Comparison of ENCODE assay signal across 8 cellular contexts in genomic region chr6:69894578-69895347, GRCh38. TPM values are rescaled to one million over a fixed set of nuclear protein-coding genes. Genes with fewer than 3 reads are reported as not detected.
DNase-seq lines count a peak whose midpoint lies in the region; ATAC-seq and TF ChIP-seq lines count a peak whose summit lies in the region.

No MANE protein-coding gene starts in this region.

- TF ChIP-seq CTCF in GM12865 (IDR thresholded peaks at IDR 0.05; ENCODE audit: insufficient read depth, low read depth, low read length, missing control alignments) (no peak), RWPE1 (conservative IDR thresholded peaks at IDR 0.05; ENCODE audit: low read depth) (no peak), kidney epithelial cell (IDR thresholded peaks at IDR 0.05; ENCODE audit: insufficient read depth, low read length, poor library complexity, severe bottlenecking) (no peak), vagina (IDR thresholded peaks at IDR 0.05) (no peak)

- H3K36me3 ChIP-seq in kidney epithelial cell (ENCODE audit: control insufficient read depth, insufficient read depth, low read length) (no peaks in the 10 kb centered on the region), vagina (no peaks in the 10 kb centered on the region)

- CTCF ChIA-PET in RWPE1 (lab: Yijun Ruan, JAX), result interaction anchor here (0.6 kb wide), 1 partner anchor 113 kb away, joined by 3 read pairs; no protein-coding TSS in a partner anchor

- DNase-seq in GM12865 (ENCODE audit: low read depth) (peak; percentile 60), RWPE1 (ENCODE audit: low spot score) (peak; percentile 18), kidney epithelial cell (ENCODE audit: low read depth) (peak; percentile 9), vagina (ENCODE audit: extremely low spot score in 2 of 2) (no peak), SIG-M5 (lab: John Stamatoyannopoulos, UW) (no peak)
- DNase-seq in activated CD4-positive, alpha-beta T cell treated with anti-CD3 and anti-CD28 coated beads for 4 hours, result no peak
- DNase-seq in stimulated activated CD4-positive, alpha-beta T cell treated with anti-CD3 and anti-CD28 coated beads, Interleukin-4, amount 100 ng/mL, for 24 hours, result no peak

- intact Hi-C loops in vagina (cut with DNase I), result no loop called here

- H3K9me3 ChIP-seq in vagina, result no peaks in the 10 kb centered on the region

- no peaks in the 10 kb centered on the region for H3K4me1 ChIP-seq in vagina

- POLR2A ChIA-PET in RWPE1 (lab: Yijun Ruan, JAX; ENCODE audit: low non-redundant PET), result no interaction called here

- no peak for TF ChIP-seq POLR2A in vagina (IDR thresholded peaks at IDR 0.05)

- H3K27ac ChIP-seq in RWPE1 (peak overlapping the region; percentile 65), vagina (no peak overlapping the region)

- H3K27me3 ChIP-seq in kidney epithelial cell (ENCODE audit: control insufficient read depth, insufficient read depth, low read length) (no peaks in the 10 kb centered on the region), vagina (no peaks in the 10 kb centered on the region)

- H3K4me3 ChIP-seq in GM12865 (ENCODE audit: low read depth, low read length) (no peak overlapping the region), kidney epithelial cell (ENCODE audit: low read depth, low read length) (no peak overlapping the region), vagina (no peak overlapping the region)

- peak; percentile 48 for ATAC-seq in HG02763 (IDR thresholded peaks at IDR 0.05; ENCODE audit: unreplicated experiment)

RNA-seq across cellular contexts. Expression of gene COL19A1, which starts 28.4 kb away (rescaled TPM):
- not detected in 2 replicates for total RNA-seq in kidney epithelial cell
- 0.49 TPM for total RNA-seq in vagina

Comparison
In these comparisons a context has a peak if more than half of its experiments do, and no peak if none do; other contexts are left out.
1. DNase-seq: peak in GM12865 (single experiment), RWPE1 (single experiment) and kidney epithelial cell (single experiment); none in vagina (0 of 2), activated CD4-positive, alpha-beta T cell treated with anti-CD3 and anti-CD28 coated beads for 4 hours (0 of 2), stimulated activated CD4-positive, alpha-beta T cell treated with anti-CD3 and anti-CD28 coated beads, Interleukin-4, amount 100 ng/mL, for 24 hours (single experiment) and SIG-M5 (single experiment).